Comparison of ENCODE assay signal across 8 cellular contexts in the genomic region with DNA sequence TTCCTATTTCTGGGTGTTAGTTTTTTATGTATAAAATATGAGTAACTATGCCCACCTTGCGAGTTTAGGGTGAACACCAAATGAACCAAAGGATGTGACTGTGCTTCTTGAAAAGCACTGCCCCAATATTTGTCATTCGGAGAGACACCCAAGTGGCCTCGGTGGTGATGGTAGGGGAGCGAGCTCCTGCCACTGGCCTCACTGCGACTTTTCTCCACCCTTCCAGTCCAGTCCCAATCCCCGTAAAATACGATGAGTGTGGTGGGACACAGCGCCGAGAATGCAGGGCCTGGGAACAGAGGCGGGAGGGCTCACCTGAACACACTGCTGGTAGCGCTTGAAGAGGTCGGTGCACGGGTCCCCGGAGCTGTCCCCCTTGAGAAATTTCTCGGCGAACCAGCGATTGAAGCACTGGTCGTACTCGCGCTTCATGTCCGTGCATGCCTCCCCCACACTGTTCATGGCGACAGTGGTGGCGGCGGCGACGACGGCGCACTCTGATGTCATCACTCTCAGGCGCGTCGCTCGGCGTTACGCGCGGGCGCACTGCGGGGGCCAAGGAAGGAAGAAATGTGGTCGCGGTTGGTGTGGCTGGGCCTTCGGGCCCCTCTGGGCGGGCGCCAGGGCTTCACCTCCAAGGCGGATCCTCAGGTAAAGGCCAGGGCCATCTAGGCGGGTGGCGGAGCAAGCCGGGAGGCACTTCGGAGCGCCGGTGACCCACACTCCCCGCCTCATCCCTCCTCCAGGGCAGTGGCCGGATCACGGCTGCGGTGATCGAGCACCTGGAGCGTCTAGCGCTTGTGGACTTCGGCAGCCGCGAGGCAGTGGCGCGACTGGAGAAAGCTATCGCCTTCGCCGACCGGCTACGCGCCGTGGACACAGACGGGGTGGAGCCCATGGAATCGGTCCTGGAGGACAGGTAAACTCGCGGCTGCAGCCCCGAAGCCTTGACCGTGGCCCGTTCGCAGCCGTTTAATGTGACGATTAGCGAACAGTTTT. TPM values are rescaled to one million over a fixed set of nuclear protein-coding genes. Genes with fewer than 3 reads are reported as not detected.
DNase-seq lines count a peak whose midpoint lies in the region; ATAC-seq and TF ChIP-seq lines count a peak whose summit lies in the region.

A gene with protein sequence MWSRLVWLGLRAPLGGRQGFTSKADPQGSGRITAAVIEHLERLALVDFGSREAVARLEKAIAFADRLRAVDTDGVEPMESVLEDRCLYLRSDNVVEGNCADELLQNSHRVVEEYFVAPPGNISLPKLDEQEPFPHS (plus strand): TSS at position 534 of the 999 bp plus-strand sequence. CDS start 37 bp downstream, at position 571.
Gene TRIAP1, minus strand, starts transcription at position 474 of the 999 bp plus-strand sequence. Its CDS starts 12 bp downstream, at position 462.

- H3K27ac ChIP-seq in SJSA1 (peak within 1 kb of the TSS; percentile 42), gastroesophageal sphincter (peak within 1 kb of the TSS; percentile 78 to 94 (median 90)), neutrophil (peak within 1 kb of the TSS; percentile 86)

- no peak for TF ChIP-seq EP300 in gastroesophageal sphincter (IDR thresholded peaks at IDR 0.05)

- TF ChIP-seq CTCF in gastroesophageal sphincter (IDR thresholded peaks at IDR 0.05) = peak in 2 of 4 experiments; percentile 16 to 22
- TF ChIP-seq CTCF in neutrophil (IDR thresholded peaks at IDR 0.05) = no peak

- peak within 1 kb of the TSS; percentile 100 for H3K4me3 ChIP-seq in HAP-1
- H3K4me3 ChIP-seq in MG63 = peak within 1 kb of the TSS; percentile 100
- peak within 1 kb of the TSS; percentile 89 for H3K4me3 ChIP-seq in SJSA1
- H3K4me3 ChIP-seq in gastroesophageal sphincter = peak within 1 kb of the TSS; percentile 88 to 96
- H3K4me3 ChIP-seq in neutrophil (ENCODE audit: low read depth in 1 of 2, low read length in 1 of 2) = peak within 1 kb of the TSS; percentile 73 to 89

- H3K4me1 ChIP-seq in HAP-1 (peaks cover 15% of the 10 kb centered on the region), SJSA1 (replicated peaks) (peaks cover 17% of the 10 kb centered on the region), gastroesophageal sphincter (peaks cover 3 to 50% (median 14%) of the 10 kb centered on the region in 3 donors), neutrophil (ENCODE audit: control insufficient read depth in 1 of 2, insufficient read depth in 1 of 2, low read depth in 1 of 2, low read length in 1 of 2) (peaks cover 14 to 20% of the 10 kb centered on the region in 2 experiments)

- H3K27me3 ChIP-seq in HAP-1 (ENCODE audit: low read depth) (no peaks in the 10 kb centered on the region), MG63 (no peaks in the 10 kb centered on the region), SJSA1 (replicated peaks) (no peaks in the 10 kb centered on the region), gastroesophageal sphincter (no peaks in the 10 kb centered on the region), neutrophil (no peaks in the 10 kb centered on the region)

- peak; percentile 73 to 76 for TF ChIP-seq POLR2A in gastroesophageal sphincter (IDR thresholded peaks at IDR 0.05)

- DNase-seq in GDM1 (lab: John Stamatoyannopoulos, UW) (peak; percentile 77), HAP-1 (ENCODE audit: low spot score in 2 of 2) (peak; percentile 82 to 90), MG63 (peak; percentile 78), SJSA1 (ENCODE audit: low read depth in 1 of 2, low spot score in 2 of 2) (peak; percentile 73 to 88), superior temporal gyrus (ENCODE audit: extremely low spot score) (peak; percentile 88)
- peak; percentile 68 to 77 (median 72) for DNase-seq in activated naive CD4-positive, alpha-beta T cell (lab: John Stamatoyannopoulos, UW)

- ATAC-seq in gastroesophageal sphincter = peak; percentile 97

- H3K9me3 ChIP-seq in HAP-1 (no peaks in the 10 kb centered on the region), MG63 (no peaks in the 10 kb centered on the region), SJSA1 (replicated peaks) (no peaks in the 10 kb centered on the region), gastroesophageal sphincter (no peaks in the 10 kb centered on the region), neutrophil (no peaks in the 10 kb centered on the region)

- H3K36me3 ChIP-seq in HAP-1 (replicated peaks) (peaks cover 69% of the 10 kb centered on the region), MG63 (peaks cover 63% of the 10 kb centered on the region), SJSA1 (peaks cover 69% of the 10 kb centered on the region), gastroesophageal sphincter (peaks cover 0 to 43% of the 10 kb centered on the region in 2 donors), neutrophil (peaks cover 27% of the 10 kb centered on the region)

- WGBS in gastroesophageal sphincter (ENCODE audit: low coverage in 1 of 2), 2 donors = 0% methylated on average over 2 to 9 of the region's 80 CpGs

- in situ Hi-C loops in HAP-1 (cut with MboI; ENCODE audit: low sequenced_read_pairs) = no loop called here

RNA-seq across cellular contexts. Expression of the first gene that starts in this region (rescaled TPM):
- total RNA-seq in MG63 (2014; rRNA removed; shearing (Covaris generic); ENCODE audit: low replicate concordance) = 14.8 and 15.5 TPM in 2 replicates
- 16.3 and 20.2 TPM in 2 replicates for total RNA-seq in SJSA1 (2014; rRNA removed; shearing (Covaris generic))
- total RNA-seq in gastroesophageal sphincter = 10 to 100 TPM; 20.0 to 26.0 (median 23.2) TPM

RNA-seq across cellular contexts. Expression of gene TRIAP1, which starts in this region (rescaled TPM):
- total RNA-seq in MG63 (2014; rRNA removed; shearing (Covaris generic); ENCODE audit: low replicate concordance) = 40.3 and 41.4 TPM in 2 replicates
- 41.3 and 44.8 TPM in 2 replicates for total RNA-seq in SJSA1 (2014; rRNA removed; shearing (Covaris generic))
- total RNA-seq in gastroesophageal sphincter = 10 to 100 TPM in 3 of 4 donors, 1 to 10 TPM in 1; 9.7 to 19.5 (median 16.8) TPM

Comparison
In these comparisons a context has a peak if more than half of its experiments do, and no peak if none do; other contexts are left out.
1. Peak in every context shown above with its lines: DNase-seq, ATAC-seq, H3K4me3 ChIP-seq and H3K27ac ChIP-seq.